21 cellular contexts compared by ENCODE assay signal in genomic region chr10:129730993-129731325, GRCh38.
"Had no signal": no experiment of that assay in that cellular context is flagged by ENCODE, and none has a peak within 500 bp of the region (broad histone marks: within the 10 kb centered on the region; RNA-seq: fewer than 3 reads in every experiment).

No MANE protein-coding gene starts in this region.

- ATAC-seq: activated CD8-positive, alpha-beta T cell treated with anti-CD3 and anti-CD28 coated beads for 36 hours had no signal

- H3K27me3 ChIP-seq: breast epithelium had no signal

- H3K36me3 ChIP-seq: breast epithelium had no signal

- H3K4me3 ChIP-seq: breast epithelium, SK-N-MC had no signal

- DNase-seq: activated CD4-positive, CD25-positive, alpha-beta regulatory T cell; activated CD8-positive, alpha-beta memory T cell treated with anti-CD3 and anti-CD28 coated beads, Interleukin-2, amount 50 U/mL, for 48 hours; activated CD8-positive, alpha-beta T cell treated with anti-CD3 and anti-CD28 coated beads for 36 hours; activated effector memory CD4-positive, alpha-beta T cell treated with Interleukin-2 at 50 U/mL for 16 hours; activated naive CD4-positive, alpha-beta T cell; activated T-cell treated with anti-CD3 and anti-CD28 coated beads, Interleukin-2, amount 50 U/mL, for 1 hour; aorta; central memory CD4-positive, alpha-beta T cell; MM.1S; NCI-H1105; NCI-H1436; NCI-H1694 treated with DMSO at 0.1 percent for 48 hours; NCI-H2029 treated with DMSO at 0.1 percent for 48 hours; NCI-H345; NCI-H510A; NCI-H526 treated with DMSO at 0.1 percent for 48 hours; NCI-H82; SIG-M5; T-helper 1 cell had no signal
